Comparison of ENCODE assay signal across 8 cellular contexts in the genomic region with DNA sequence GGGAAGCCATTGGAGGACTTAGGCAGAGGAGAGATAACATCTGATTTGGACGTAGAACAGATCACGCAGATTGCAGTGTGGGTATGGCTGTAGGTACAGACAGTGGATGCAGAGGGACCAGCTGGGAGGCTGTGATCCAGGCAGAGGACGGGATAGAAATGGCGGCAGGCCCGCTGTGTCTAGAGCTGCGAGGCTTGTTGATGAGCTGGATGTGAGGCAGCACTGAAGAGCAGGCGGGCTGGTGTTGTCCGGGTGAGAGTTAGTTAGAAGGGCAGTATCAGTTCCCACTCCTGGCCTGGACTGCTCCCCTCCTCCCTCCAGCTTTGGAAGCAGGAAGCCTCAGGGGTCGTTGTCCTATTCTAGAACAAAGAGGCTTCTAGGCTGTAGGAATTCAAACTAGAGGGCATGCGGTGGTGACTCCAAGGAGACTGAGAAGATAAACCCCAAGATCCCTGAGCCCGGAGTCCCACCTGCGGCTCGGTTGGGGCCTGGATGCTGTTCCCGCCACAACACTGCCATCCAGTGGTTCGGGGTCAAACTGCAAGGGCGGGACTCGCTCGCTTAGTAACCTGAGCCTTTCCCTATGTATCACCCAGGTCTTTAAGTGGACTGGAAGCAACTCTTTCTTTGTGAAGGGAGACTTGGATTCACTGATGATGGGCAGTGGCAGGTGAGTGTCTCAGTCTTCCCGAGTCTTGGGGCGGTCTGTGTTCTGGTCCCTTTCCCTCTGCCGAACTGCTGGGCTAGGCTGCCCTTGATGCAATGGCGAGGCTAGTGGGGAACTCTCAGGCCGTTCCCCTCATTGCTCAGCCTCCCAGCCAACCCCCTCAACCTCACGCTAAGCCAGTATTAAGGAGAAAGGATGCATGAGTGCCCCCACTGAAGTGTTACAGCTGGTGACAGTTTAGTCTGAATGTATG. TPM values are rescaled to one million over a fixed set of nuclear protein-coding genes. Genes with fewer than 3 reads are reported as not detected.
DNase-seq lines count a peak whose midpoint lies in the region; ATAC-seq and TF ChIP-seq lines count a peak whose summit lies in the region.

No MANE protein-coding gene starts in this region.

- H3K4me3 ChIP-seq in liver (ENCODE audit: low read depth in 1 of 3, low read length in 3 of 3), result no peak overlapping the region

- no peak overlapping the region for H3K9ac ChIP-seq in liver (ENCODE audit: low read depth in 1 of 2, low read length in 2 of 2)

- TF ChIP-seq CTCF in liver (IDR thresholded peaks at IDR 0.05; ENCODE audit: low read depth, low read length, missing input control), result peak; percentile 94

- ATAC-seq in HG03354 (IDR thresholded peaks at IDR 0.05; ENCODE audit: poor library complexity, severe bottlenecking, unreplicated experiment) (peak; percentile 69), GM21528 (IDR thresholded peaks at IDR 0.05; ENCODE audit: low FRiP score, unreplicated experiment) (no peak)

- no peaks in the 10 kb centered on the region for H3K27me3 ChIP-seq in liver (ENCODE audit: control insufficient read depth in 4 of 4, insufficient read depth in 4 of 4, low read length in 3 of 4)

- no peak overlapping the region for H3K27ac ChIP-seq in liver (ENCODE audit: low read depth in 1 of 2, low read length in 2 of 2)

- TF ChIP-seq RAD21 in liver (IDR thresholded peaks at IDR 0.05), result peak; percentile 92 to 95

- peaks cover 0 to 5% (median 3%) of the 10 kb centered on the region in 4 donors for H3K4me1 ChIP-seq in liver (ENCODE audit: control insufficient read depth in 4 of 4, insufficient read depth in 4 of 4, low read length in 3 of 4)

- 25% methylated on average over 24 of the region's 24 CpGs for whole genome bisulfite sequencing in liver

- H3K9me3 ChIP-seq in liver (ENCODE audit: control insufficient read depth in 4 of 4, low read length in 3 of 4), result no peaks in the 10 kb centered on the region

- H3K36me3 ChIP-seq in liver (ENCODE audit: control insufficient read depth in 4 of 4, insufficient read depth in 3 of 4, low read depth in 1 of 4, low read length in 3 of 4), result peaks cover 3 to 10% (median 6%) of the 10 kb centered on the region in 4 donors

- DNase-seq in DMS79 treated with DMSO at 0.1 percent for 48 hours (lab: John Stamatoyannopoulos, UW), result peak; percentile 82
- peak; percentile 74 to 95 for DNase-seq in NCI-H526 (lab: John Stamatoyannopoulos, UW)
- peak; percentile 66 to 76 for DNase-seq in activated CD4-positive, alpha-beta T cell treated with anti-CD3 and anti-CD28 coated beads, Interleukin-2, amount 50 U/mL, for 24 hours (ENCODE audit: low read depth in 1 of 2, low spot score in 1 of 2)
- DNase-seq in dermis blood vessel endothelial cell, result peak; percentile 85
- peak; percentile 88 for DNase-seq in stimulated activated CD4-positive, alpha-beta T cell treated with anti-CD3 and anti-CD28 coated beads, Interleukin-4, amount 100 ng/mL, for 24 hours

TF ChIP-seq in liver, 16 proteins besides CTCF, POLR2A, EP300 and RAD21:
- TF ChIP-seq NR2F2 (IDR thresholded peaks at IDR 0.05) (no peak), JUND (IDR thresholded peaks at IDR 0.05) (no peak), RXRA (IDR thresholded peaks at IDR 0.05) (no peak), TAF1 (conservative IDR thresholded peaks at IDR 0.05) (no peak), SP1 (IDR thresholded peaks at IDR 0.05) (no peak), FOXA1 (IDR thresholded peaks at IDR 0.05) (no peak), YY1 (IDR thresholded peaks at IDR 0.05) (no peak), FOXA2 (IDR thresholded peaks at IDR 0.05) (no peak), HNF4G (IDR thresholded peaks at IDR 0.05) (no peak), EGR1 (IDR thresholded peaks at IDR 0.05; ENCODE audit: low read depth in 2 of 2) (no peak), HNF4A (conservative IDR thresholded peaks at IDR 0.05) (no peak), ZBTB33 (IDR thresholded peaks at IDR 0.05) (no peak), GABPA (IDR thresholded peaks at IDR 0.05 in 1 of 2, conservative IDR thresholded peaks at IDR 0.05 in 1 of 2) (no peak)
- TF ChIP-seq, protein P1, sequence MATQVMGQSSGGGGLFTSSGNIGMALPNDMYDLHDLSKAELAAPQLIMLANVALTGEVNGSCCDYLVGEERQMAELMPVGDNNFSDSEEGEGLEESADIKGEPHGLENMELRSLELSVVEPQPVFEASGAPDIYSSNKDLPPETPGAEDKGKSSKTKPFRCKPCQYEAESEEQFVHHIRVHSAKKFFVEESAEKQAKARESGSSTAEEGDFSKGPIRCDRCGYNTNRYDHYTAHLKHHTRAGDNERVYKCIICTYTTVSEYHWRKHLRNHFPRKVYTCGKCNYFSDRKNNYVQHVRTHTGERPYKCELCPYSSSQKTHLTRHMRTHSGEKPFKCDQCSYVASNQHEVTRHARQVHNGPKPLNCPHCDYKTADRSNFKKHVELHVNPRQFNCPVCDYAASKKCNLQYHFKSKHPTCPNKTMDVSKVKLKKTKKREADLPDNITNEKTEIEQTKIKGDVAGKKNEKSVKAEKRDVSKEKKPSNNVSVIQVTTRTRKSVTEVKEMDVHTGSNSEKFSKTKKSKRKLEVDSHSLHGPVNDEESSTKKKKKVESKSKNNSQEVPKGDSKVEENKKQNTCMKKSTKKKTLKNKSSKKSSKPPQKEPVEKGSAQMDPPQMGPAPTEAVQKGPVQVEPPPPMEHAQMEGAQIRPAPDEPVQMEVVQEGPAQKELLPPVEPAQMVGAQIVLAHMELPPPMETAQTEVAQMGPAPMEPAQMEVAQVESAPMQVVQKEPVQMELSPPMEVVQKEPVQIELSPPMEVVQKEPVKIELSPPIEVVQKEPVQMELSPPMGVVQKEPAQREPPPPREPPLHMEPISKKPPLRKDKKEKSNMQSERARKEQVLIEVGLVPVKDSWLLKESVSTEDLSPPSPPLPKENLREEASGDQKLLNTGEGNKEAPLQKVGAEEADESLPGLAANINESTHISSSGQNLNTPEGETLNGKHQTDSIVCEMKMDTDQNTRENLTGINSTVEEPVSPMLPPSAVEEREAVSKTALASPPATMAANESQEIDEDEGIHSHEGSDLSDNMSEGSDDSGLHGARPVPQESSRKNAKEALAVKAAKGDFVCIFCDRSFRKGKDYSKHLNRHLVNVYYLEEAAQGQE (IDR thresholded peaks at IDR 0.05), result no peak
- TF ChIP-seq, protein P2, sequence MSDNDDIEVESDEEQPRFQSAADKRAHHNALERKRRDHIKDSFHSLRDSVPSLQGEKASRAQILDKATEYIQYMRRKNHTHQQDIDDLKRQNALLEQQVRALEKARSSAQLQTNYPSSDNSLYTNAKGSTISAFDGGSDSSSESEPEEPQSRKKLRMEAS (IDR thresholded peaks at IDR 0.05), result no peak
- TF ChIP-seq, protein P3, sequence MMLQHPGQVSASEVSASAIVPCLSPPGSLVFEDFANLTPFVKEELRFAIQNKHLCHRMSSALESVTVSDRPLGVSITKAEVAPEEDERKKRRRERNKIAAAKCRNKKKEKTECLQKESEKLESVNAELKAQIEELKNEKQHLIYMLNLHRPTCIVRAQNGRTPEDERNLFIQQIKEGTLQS (IDR thresholded peaks at IDR 0.05), result no peak

RNA-seq across cellular contexts. Expression of gene TLDC2, which starts 11.2 kb away (rescaled TPM):
- total RNA-seq in dermis blood vessel endothelial cell (under 0.01 and 0.14 TPM in 2 replicates), liver (under 1 TPM in 1 of 2 donors, not detected in 1; 0.33 TPM)
- under 1 TPM; 0.05 to 0.08 TPM for polyA plus RNA-seq in liver
